1 cellular context compared by ENCODE assay signal in the genomic region with DNA sequence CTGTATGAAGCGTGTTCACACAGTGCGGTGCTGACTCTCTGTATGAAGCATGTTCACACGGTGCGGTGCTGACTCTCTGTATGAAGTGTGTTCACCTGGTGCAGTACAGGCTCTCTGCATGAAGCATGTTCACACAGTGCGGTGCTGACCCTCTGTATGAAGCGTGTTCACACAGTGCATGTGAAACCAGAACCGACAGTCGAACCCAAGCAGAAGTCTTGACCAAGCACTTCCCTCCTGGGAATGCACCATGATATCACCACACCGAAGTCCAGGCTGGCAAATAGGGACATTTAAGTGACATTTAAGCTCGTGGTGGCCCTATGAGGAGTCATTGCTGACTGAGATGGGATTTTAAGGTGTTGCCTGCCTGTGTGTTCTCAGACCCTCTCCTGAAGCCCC.
TF ChIP-seq lines count a peak whose summit lies in the region.

No MANE protein-coding gene starts in this region.

TF ChIP-seq in WTC11, 78 proteins besides CTCF, POLR2A, EP300 and RAD21 (continued from another document):
- TF ChIP-seq, protein P1, sequence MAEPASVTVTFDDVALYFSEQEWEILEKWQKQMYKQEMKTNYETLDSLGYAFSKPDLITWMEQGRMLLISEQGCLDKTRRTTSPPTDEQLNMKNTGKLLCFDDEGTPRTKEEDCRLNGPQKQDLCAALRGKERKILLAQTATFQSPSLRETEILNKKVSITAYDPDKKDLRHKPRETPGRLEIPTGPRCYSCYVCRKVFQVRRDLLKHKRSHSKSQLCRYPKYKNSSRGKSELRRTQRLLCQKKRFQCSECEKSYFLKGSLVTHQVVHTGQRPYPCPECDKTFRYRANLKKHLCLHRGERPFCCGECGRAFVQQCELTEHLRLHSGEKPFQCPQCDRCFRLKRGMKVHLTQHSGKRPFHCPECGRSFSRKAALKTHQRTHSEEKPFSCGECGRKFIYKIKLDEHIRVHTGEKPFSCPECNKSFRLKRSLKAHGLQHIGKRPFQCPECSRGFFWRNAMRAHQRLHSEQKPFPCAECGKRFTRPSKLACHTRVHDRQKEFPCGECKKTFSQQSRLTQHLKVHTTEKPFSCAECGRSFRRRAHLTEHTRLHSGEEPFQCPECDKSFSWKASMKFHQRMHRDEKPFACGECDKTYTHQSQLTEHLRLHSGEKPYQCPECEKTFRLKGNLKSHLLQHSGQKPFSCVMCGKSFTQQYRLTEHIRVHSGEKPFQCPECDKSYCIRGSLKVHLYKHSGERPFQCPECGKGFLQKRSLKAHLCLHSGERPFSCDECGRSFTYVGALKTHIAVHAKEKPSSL (CRISPR knock-in tag; conservative IDR thresholded peaks at IDR 0.05) = no peak
- TF ChIP-seq NFATC4 (CRISPR knock-in tag; IDR thresholded peaks at IDR 0.05) = no peak
